In the genomic region with DNA sequence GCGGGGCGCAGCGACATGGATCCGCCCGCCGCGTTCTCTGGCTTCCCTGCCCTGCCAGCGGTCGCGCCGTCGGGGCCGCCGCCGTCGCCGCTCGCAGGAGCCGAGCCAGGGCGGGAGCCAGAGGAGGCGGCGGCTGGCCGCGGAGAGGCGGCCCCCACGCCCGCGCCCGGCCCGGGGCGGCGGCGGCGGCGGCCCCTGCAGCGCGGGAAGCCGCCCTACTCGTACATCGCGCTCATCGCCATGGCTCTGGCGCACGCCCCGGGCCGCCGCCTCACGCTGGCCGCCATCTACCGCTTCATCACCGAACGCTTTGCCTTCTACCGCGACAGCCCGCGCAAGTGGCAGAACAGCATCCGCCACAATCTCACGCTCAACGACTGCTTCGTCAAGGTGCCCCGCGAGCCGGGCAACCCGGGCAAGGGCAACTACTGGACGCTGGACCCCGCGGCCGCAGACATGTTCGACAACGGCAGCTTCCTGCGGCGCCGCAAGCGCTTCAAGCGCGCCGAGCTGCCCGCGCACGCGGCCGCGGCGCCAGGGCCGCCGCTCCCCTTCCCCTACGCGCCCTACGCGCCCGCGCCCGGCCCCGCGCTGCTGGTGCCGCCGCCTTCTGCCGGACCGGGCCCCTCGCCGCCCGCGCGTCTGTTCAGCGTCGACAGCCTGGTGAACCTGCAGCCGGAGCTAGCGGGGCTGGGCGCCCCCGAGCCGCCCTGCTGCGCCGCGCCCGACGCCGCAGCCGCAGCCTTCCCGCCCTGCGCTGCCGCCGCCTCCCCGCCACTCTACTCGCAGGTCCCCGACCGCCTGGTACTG, we compare ENCODE assay signal across 10 cellular contexts. TPM values are rescaled to one million over a fixed set of nuclear protein-coding genes. Genes with fewer than 3 reads are reported as not detected.
DNase-seq lines count a peak whose midpoint lies in the region; ATAC-seq, FAIRE-seq and TF ChIP-seq lines count a peak whose summit lies in the region.
"Had no signal": no experiment of that assay in that cellular context is flagged by ENCODE, and none has a peak within 500 bp of the region (broad histone marks: within the 10 kb centered on the region; RNA-seq: fewer than 3 reads in every experiment).

No MANE protein-coding gene starts in this region.

- no peak for FAIRE-seq in bronchial epithelial cell (lab: Jason Lieb, UNC)

- H3K36me3 ChIP-seq in HAP-1 (replicated peaks) (no peaks in the 10 kb centered on the region), bronchial epithelial cell (ENCODE audit: control insufficient read depth, insufficient read depth, low read length) (no peaks in the 10 kb centered on the region), mesendoderm (ENCODE audit: control insufficient read depth, insufficient read depth, low read length) (no peaks in the 10 kb centered on the region), ovary (no peaks in the 10 kb centered on the region)

- peak overlapping the region; percentile 67 for H3K56ac ChIP-seq in mesendoderm (ENCODE audit: low read length)

- H3K23ac ChIP-seq in mesendoderm (ENCODE audit: low read length), result no peak overlapping the region

- H3K4me2 ChIP-seq in mesendoderm (ENCODE audit: low read length), result peak overlapping the region; percentile 38

- no CpG with 5 or more reads among the region's 126 CpGs for WGBS in mesendoderm (ENCODE audit: extremely low coverage, insufficient coverage, low lambda C conversion rate)
- 1% methylated on average over 62 to 126 of the region's 126 CpGs for WGBS in ovary, 3 donors

- no peaks in the 10 kb centered on the region for H3K79me1 ChIP-seq in mesendoderm (ENCODE audit: low read length)

- ATAC-seq in GM21737 (IDR thresholded peaks at IDR 0.05; ENCODE audit: unreplicated experiment) (no peak), GM21619 (IDR thresholded peaks at IDR 0.05; ENCODE audit: unreplicated experiment) (no peak)
- ATAC-seq in stimulated activated naive B cell treated with anti-CD40 and anti-IgM and Interleukin-4, amounts not matched to agents 10 μg/mL and 1 μg/mL and 100 μg/mL, for 72 hours (replicated peaks), result no peak

- H3K4me3 ChIP-seq in AG09309 (ENCODE audit: control insufficient read depth, low read depth, low read length) (peak overlapping the region; percentile 32), HAP-1 (peak overlapping the region; percentile 11; the same call in 1 of the 2 replicates), bronchial epithelial cell (ENCODE audit: low read depth, low read length) (peak overlapping the region; percentile 27), mesendoderm (ENCODE audit: low read length) (no peak overlapping the region), ovary (no peak overlapping the region)

- no peak for DNase-seq in AG09309 (ENCODE audit: low read depth)
- DNase-seq in HAP-1 (ENCODE audit: low spot score in 2 of 2), result peak in 1 of 2 experiments; percentile 29
- DNase-seq in bronchial epithelial cell (ENCODE audit: low read depth), result no peak
- no peak for DNase-seq in mesendoderm
- no peak for DNase-seq in stimulated activated naive B cell treated with anti-CD40 and anti-IgM and Interleukin-4, amounts not matched to agents 10 μg/mL and 1 μg/mL and 100 μg/mL, for 72 hours
- DNase-seq in ovary, result no peak

- no peak overlapping the region for H3K27ac ChIP-seq in mesendoderm (ENCODE audit: low read depth, low read length)
- no peak overlapping the region for H3K27ac ChIP-seq in ovary
- H3K27ac ChIP-seq: epithelial cell of prostate had no signal

- H3K4me1 Mint-ChIP-seq in stimulated activated naive B cell treated with anti-CD40 and anti-IgM and Interleukin-4, amounts not matched to agents 10 μg/mL and 1 μg/mL and 100 μg/mL, for 72 hours, result peaks cover 7 to 11% of the 10 kb centered on the region in 2 donors

- TF ChIP-seq CTCF in AG09309 (IDR thresholded peaks at IDR 0.05; ENCODE audit: control insufficient read depth, insufficient read depth, low read depth, low read length, missing control alignments), result no peak
- no peak for TF ChIP-seq CTCF in bronchial epithelial cell (IDR thresholded peaks at IDR 0.05; ENCODE audit: insufficient read depth, low read length, severe bottlenecking)
- TF ChIP-seq CTCF in ovary (IDR thresholded peaks at IDR 0.05), result no peak

- no peak overlapping the region for H2BK5ac ChIP-seq in mesendoderm (ENCODE audit: low read length)

- no peak overlapping the region for H4K5ac ChIP-seq in mesendoderm (ENCODE audit: low read length)

- H3K4me1 ChIP-seq in HAP-1 (no peaks in the 10 kb centered on the region), mesendoderm (ENCODE audit: control insufficient read depth, low read depth, low read length) (no peaks in the 10 kb centered on the region), ovary (ENCODE audit: insufficient read depth) (no peaks in the 10 kb centered on the region)

- TF ChIP-seq POLR2A in ovary (IDR thresholded peaks at IDR 0.05), result no peak

- in situ Hi-C loops in HAP-1 (cut with MboI; ENCODE audit: low sequenced_read_pairs), result no loop called here

- intact Hi-C loops in ovary (cut with DNase I), result no loop called here

- no peak overlapping the region for H2AK5ac ChIP-seq in mesendoderm (ENCODE audit: low read length)

- no peaks in the 10 kb centered on the region for H3K9me3 Mint-ChIP-seq in stimulated activated naive B cell treated with anti-CD40 and anti-IgM and Interleukin-4, amounts not matched to agents 10 μg/mL and 1 μg/mL and 100 μg/mL, for 72 hours

- no peak overlapping the region for H3K9ac ChIP-seq in mesendoderm (ENCODE audit: low read length)

- peaks cover 0 to 6% of the 10 kb centered on the region in 2 donors for H3K36me3 Mint-ChIP-seq in stimulated activated naive B cell treated with anti-CD40 and anti-IgM and Interleukin-4, amounts not matched to agents 10 μg/mL and 1 μg/mL and 100 μg/mL, for 72 hours

- no peak overlapping the region for H3K18ac ChIP-seq in mesendoderm (ENCODE audit: low read length)

- no peaks in the 10 kb centered on the region for H3K79me2 ChIP-seq in mesendoderm (ENCODE audit: control insufficient read depth, insufficient read depth, low read length)

- H3K9me3 ChIP-seq in HAP-1 (no peaks in the 10 kb centered on the region), ovary (no peaks in the 10 kb centered on the region)

- H3K27me3 Mint-ChIP-seq in stimulated activated naive B cell treated with anti-CD40 and anti-IgM and Interleukin-4, amounts not matched to agents 10 μg/mL and 1 μg/mL and 100 μg/mL, for 72 hours, result peaks cover 63 to 67% of the 10 kb centered on the region in 2 donors

- H4K8ac ChIP-seq in mesendoderm (ENCODE audit: low read depth, low read length), result no peak overlapping the region

- H3K4ac ChIP-seq in mesendoderm (ENCODE audit: low read depth, low read length), result no peak overlapping the region

- H3K4me3 Mint-ChIP-seq in stimulated activated naive B cell treated with anti-CD40 and anti-IgM and Interleukin-4, amounts not matched to agents 10 μg/mL and 1 μg/mL and 100 μg/mL, for 72 hours, result peak overlapping the region in 1 of 2 donors; percentile 73

- no peak for TF ChIP-seq EP300 in ovary (IDR thresholded peaks at IDR 0.05)

- H2BK15ac ChIP-seq in mesendoderm (replicated peaks; ENCODE audit: low read depth), result no peak overlapping the region

- no peak overlapping the region for H3K27ac Mint-ChIP-seq in stimulated activated naive B cell treated with anti-CD40 and anti-IgM and Interleukin-4, amounts not matched to agents 10 μg/mL and 1 μg/mL and 100 μg/mL, for 72 hours

- H3K27me3 ChIP-seq in HAP-1 (ENCODE audit: low read depth), result 0 out of 2 replicates have a peak, but pooled peaks cover 2% of the 10 kb centered on the region
- H3K27me3 ChIP-seq in bronchial epithelial cell (ENCODE audit: control insufficient read depth, insufficient read depth, low read length), result peaks cover 5% of the 10 kb centered on the region
- peaks cover 54% of the 10 kb centered on the region for H3K27me3 ChIP-seq in mesendoderm (ENCODE audit: insufficient read depth, low read length, poor library complexity)
- no peaks in the 10 kb centered on the region for H3K27me3 ChIP-seq in ovary

- no peak overlapping the region for H2BK120ac ChIP-seq in mesendoderm (ENCODE audit: low read depth, low read length)

RNA-seq across cellular contexts. Expression of a gene that starts 0.4 kb away (rescaled TPM):
- total RNA-seq in bronchial epithelial cell, result not detected in 2 replicates
- 0.17 TPM for polyA plus RNA-seq in mesendoderm (2013, experiment 1 of 2)
- 0.17 TPM for polyA plus RNA-seq in mesendoderm (2013, experiment 2 of 2)
- total RNA-seq in ovary, result not detected
- not detected for polyA plus RNA-seq in ovary
- total RNA-seq: skeletal muscle tissue had no signal

RNA-seq across cellular contexts. Expression of a gene that starts 21.3 kb away (rescaled TPM):
- total RNA-seq in bronchial epithelial cell (under 0.01 TPM in 1 of 2 replicates, not detected in the other), ovary (under 1 TPM in 4 of 7 donors, not detected in 3; 0.07 to 0.18 (median 0.09) TPM)
- polyA plus RNA-seq in mesendoderm (2013, experiment 1 of 2), result 0.01 TPM
- 0.01 TPM for polyA plus RNA-seq in mesendoderm (2013, experiment 2 of 2)
- polyA plus RNA-seq in ovary, result under 1 TPM; 0.05 to 0.10 TPM

Comparison
In these comparisons a context has a peak if more than half of its experiments do, and no peak if none do; other contexts are left out.
1. H3K4me3 ChIP-seq: peak in AG09309 (single experiment), HAP-1 (single experiment) and bronchial epithelial cell (single experiment); none in mesendoderm (single experiment) and ovary (single experiment).